In the genomic region with DNA sequence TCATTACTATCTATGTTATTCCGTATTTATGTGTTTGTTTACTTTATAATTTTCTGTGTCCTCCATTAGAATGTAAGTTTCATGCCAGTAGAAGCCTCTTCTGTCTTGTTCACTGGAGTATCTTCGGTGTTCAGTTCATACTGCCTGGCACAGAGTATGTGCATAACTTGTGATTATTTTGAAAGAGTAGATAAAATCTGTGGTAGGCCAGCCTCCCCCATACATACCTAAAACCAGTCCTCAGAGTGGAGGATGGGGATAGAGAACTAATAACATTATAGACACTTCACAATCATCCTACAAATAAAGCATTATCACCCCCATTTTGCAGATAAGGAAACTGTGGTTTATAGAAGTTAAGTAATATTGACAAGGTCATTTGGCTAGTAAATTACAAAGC, we compare ENCODE assay signal across 19 cellular contexts.
"Had no signal": no experiment of that assay in that cellular context is flagged by ENCODE, and none has a peak within 500 bp of the region (broad histone marks: within the 10 kb centered on the region; RNA-seq: fewer than 3 reads in every experiment).

No MANE protein-coding gene starts in this region.

- H3K4me3 ChIP-seq: colonic mucosa, dorsolateral prefrontal cortex, heart left ventricle, right atrium auricular region, tibial nerve had no signal

- H3K27ac ChIP-seq: colonic mucosa, dorsolateral prefrontal cortex, foreskin keratinocyte, heart left ventricle, right atrium auricular region, tibial nerve, VCaP had no signal

- DNase-seq: activated CD4-positive, alpha-beta T cell treated with anti-CD3 and anti-CD28 coated beads for 4 hours; activated CD4-positive, alpha-beta T cell treated with anti-CD3 and anti-CD28 coated beads, Interleukin-2, amount 50 U/mL, for 4 hours; activated gamma-delta T cell treated with Interleukin-2 at 50 U/mL for 16 hours; activated naive CD4-positive, alpha-beta T cell treated with anti-CD3 and anti-CD28 coated beads, Interleukin-2, amount 50 U/mL, for 16 hours; cerebellar nuclear complex; colonic mucosa; dorsolateral prefrontal cortex; effector memory CD4-positive, alpha-beta T cell; foreskin keratinocyte; heart left ventricle; hypothalamus; immature natural killer cell; naive thymus-derived CD8-positive, alpha-beta T cell; stimulated activated CD4-positive, alpha-beta T cell treated with anti-CD3 and anti-CD28 coated beads, Interleukin-15, amount 100 ng/mL, for 24 hours; stimulated activated CD4-positive, alpha-beta T cell treated with anti-CD3 and anti-CD28 coated beads, Interleukin-2, amount 100 ng/mL, for 24 hours; stimulated activated naive CD4-positive, alpha-beta T cell treated with Interleukin-2 at 50 U/mL for 16 hours had no signal

- H3K27me3 Mint-ChIP-seq: naive thymus-derived CD8-positive, alpha-beta T cell had no signal

- H3K9me3 ChIP-seq: colonic mucosa, right atrium auricular region, tibial nerve had no signal

- ATAC-seq: foreskin keratinocyte; heart left ventricle; naive thymus-derived CD8-positive, alpha-beta T cell had no signal

- H3K4me1 ChIP-seq: colonic mucosa, foreskin keratinocyte, right atrium auricular region had no signal

- H3K36me3 Mint-ChIP-seq: immature natural killer cell had no signal

- H3K36me3 ChIP-seq: colonic mucosa, heart left ventricle, right atrium auricular region, tibial nerve had no signal

- H3K27ac Mint-ChIP-seq: immature natural killer cell had no signal

- H3K27me3 ChIP-seq: colonic mucosa, foreskin keratinocyte, heart left ventricle, right atrium auricular region, tibial nerve had no signal

- H3K4me3 Mint-ChIP-seq: immature natural killer cell; naive thymus-derived CD8-positive, alpha-beta T cell had no signal
